In genomic region chr4:129231907-129232626, GRCh38 we compare ENCODE assay signal across 1 cellular context.
TF ChIP-seq lines count a peak whose summit lies in the region.

No MANE protein-coding gene starts in this region.

TF ChIP-seq in GM23338, 12 proteins besides CTCF, POLR2A, EP300 and RAD21:
- TF ChIP-seq POLR2AphosphoS5 (IDR thresholded peaks at IDR 0.05; ENCODE audit: low read depth) (no peak), ZNF331 (CRISPR knock-in tag; IDR thresholded peaks at IDR 0.05; ENCODE audit: low read depth) (no peak), NANOG (IDR thresholded peaks at IDR 0.05; ENCODE audit: borderline replicate concordance) (no peak), JUNB (IDR thresholded peaks at IDR 0.05; ENCODE audit: unreplicated experiment) (no peak), ETS1 (IDR thresholded peaks at IDR 0.05) (no peak), ZNF114 (CRISPR knock-in tag; IDR thresholded peaks at IDR 0.05) (no peak), ZNF462 (CRISPR knock-in tag; IDR thresholded peaks at IDR 0.05) (no peak), STAT1 (IDR thresholded peaks at IDR 0.05; ENCODE audit: unreplicated experiment) (no peak)
